In the genomic region with DNA sequence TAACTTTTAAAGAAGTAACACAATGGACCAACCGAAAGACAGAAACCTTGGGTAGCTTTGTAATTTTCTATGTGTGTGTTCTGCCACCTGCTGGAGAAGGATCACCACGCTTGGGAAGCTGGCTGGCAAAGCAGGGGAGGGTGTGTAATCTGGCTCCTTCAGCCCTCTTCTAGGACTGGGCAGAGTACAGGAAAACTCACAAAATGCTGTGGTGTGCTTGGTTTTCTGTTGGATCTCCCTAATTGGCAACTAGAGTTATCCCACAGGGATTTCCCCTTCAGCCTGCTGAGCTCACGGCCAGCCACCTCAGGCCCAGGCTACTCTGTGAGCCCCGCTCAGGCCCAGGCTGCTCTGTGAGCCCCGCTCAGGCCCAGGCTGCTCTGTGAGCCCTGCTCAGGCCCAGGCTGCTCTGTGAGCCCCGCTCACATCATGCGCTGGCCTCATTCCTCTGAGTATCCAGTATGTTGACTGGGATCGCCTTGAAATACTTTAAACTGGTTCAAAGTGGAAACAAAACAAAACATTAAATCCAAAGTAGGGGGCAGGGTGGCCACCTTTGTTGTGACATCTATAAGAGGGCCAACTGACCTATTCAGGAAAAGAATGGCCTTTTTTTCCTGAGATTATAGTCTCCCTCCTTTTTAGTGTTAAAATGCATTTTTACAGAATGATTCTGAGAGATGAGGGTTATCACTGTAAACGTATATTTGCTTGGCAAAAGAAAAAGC, we compare ENCODE assay signal across 8 cellular contexts. TPM values are rescaled to one million over a fixed set of nuclear protein-coding genes. Genes with fewer than 3 reads are reported as not detected.
A peak's percentile ranks its signal among the peaks of the same experiment; 100 is the strongest.
DNase-seq lines count a peak whose midpoint lies in the region; FAIRE-seq and TF ChIP-seq lines count a peak whose summit lies in the region.

No MANE protein-coding gene starts in this region.

- POLR2A ChIA-PET in HEK293 (lab: Yijun Ruan, JAX) (interaction anchor here (0.6 to 1.2 kb wide), 2 partner anchors 320 to 748 kb away, joined by 3 to 4 read pairs; no protein-coding TSS in a partner anchor), MCF 10A (lab: Yijun Ruan, JAX) (interaction anchor here (0.7 to 1.8 kb wide), 9 partner anchors 128 to 835 kb away, joined by 3 to 9 read pairs (median 5); a partner anchor contains a TSS)

- H3K9me3 ChIP-seq in HEK293 (ENCODE audit: control insufficient read depth, insufficient read depth, low read depth, low read length) (no peaks in the 10 kb centered on the region), small intestine (ENCODE audit: control insufficient read depth, low read depth) (no peaks in the 10 kb centered on the region)

- peaks cover 15% of the 10 kb centered on the region for H3K4me1 Mint-ChIP-seq in T-helper 2 cell treated with Interferon-gamma antibody and Interleukin-4, amounts not matched to agents 5 μg/mL and 100 μg/mL, for 36 hours (ENCODE audit: low read depth)
- H3K4me1 Mint-ChIP-seq in MCF 10A (ENCODE audit: insufficient read depth, unreplicated experiment) (peaks cover 10% of the 10 kb centered on the region), immature natural killer cell (peaks cover 10 to 11% of the 10 kb centered on the region in 2 donors)

- FAIRE-seq in small intestine (lab: Jason Lieb, UNC) = no peak

- in situ Hi-C loops in G401 (cut with HindIII; ENCODE audit: low sequenced_read_pairs) = no loop called here

- H3K4me1 ChIP-seq in HEK293 (ENCODE audit: control insufficient read depth, insufficient read depth, low read length) (peaks cover 5% of the 10 kb centered on the region), small intestine (ENCODE audit: control insufficient read depth in 2 of 2, insufficient read depth in 1 of 2, low read depth in 1 of 2, low read length in 1 of 2) (peaks cover 0 to 2% of the 10 kb centered on the region in 2 donors)

- no peaks in the 10 kb centered on the region for H3K27me3 Mint-ChIP-seq in T-helper 2 cell treated with Interferon-gamma antibody and Interleukin-4, amounts not matched to agents 5 μg/mL and 100 μg/mL, for 36 hours (ENCODE audit: low read depth)
- H3K27me3 Mint-ChIP-seq in MCF 10A (ENCODE audit: insufficient read depth, unreplicated experiment) = no peaks in the 10 kb centered on the region
- H3K27me3 Mint-ChIP-seq in immature natural killer cell (ENCODE audit: low read depth in 3 of 3) = no peaks in the 10 kb centered on the region

- H3K27ac ChIP-seq in HEK293 (ENCODE audit: extremely low read depth, low read depth, low read length) (no peak overlapping the region), small intestine (ENCODE audit: low read depth in 1 of 2, low read length in 1 of 2) (no peak overlapping the region)

- no peaks in the 10 kb centered on the region for H3K9me3 Mint-ChIP-seq in T-helper 2 cell treated with Interferon-gamma antibody and Interleukin-4, amounts not matched to agents 5 μg/mL and 100 μg/mL, for 36 hours
- H3K9me3 Mint-ChIP-seq in MCF 10A (ENCODE audit: unreplicated experiment) = no peaks in the 10 kb centered on the region
- no peaks in the 10 kb centered on the region for H3K9me3 Mint-ChIP-seq in immature natural killer cell

- H3K4me3 Mint-ChIP-seq in T-helper 2 cell treated with Interferon-gamma antibody and Interleukin-4, amounts not matched to agents 5 μg/mL and 100 μg/mL, for 36 hours = no peak overlapping the region
- H3K4me3 Mint-ChIP-seq in MCF 10A (ENCODE audit: unreplicated experiment) = no peak overlapping the region
- H3K4me3 Mint-ChIP-seq in immature natural killer cell = no peak overlapping the region

- H3K27me3 ChIP-seq in small intestine (ENCODE audit: control insufficient read depth in 2 of 2, insufficient read depth in 2 of 2, low read length in 2 of 2) = no peaks in the 10 kb centered on the region

- H3K4me3 ChIP-seq in HEK293 (ENCODE audit: low read depth, low read length) (no peak overlapping the region), small intestine (ENCODE audit: low read depth in 1 of 2, low read length in 2 of 2) (no peak overlapping the region)

- H3K36me3 ChIP-seq in HEK293 (ENCODE audit: control insufficient read depth in 2 of 2, insufficient read depth in 1 of 2, low read length in 2 of 2) = no peaks in the 10 kb centered on the region
- H3K36me3 ChIP-seq in small intestine (ENCODE audit: control insufficient read depth in 2 of 2, insufficient read depth in 2 of 2, low read length in 2 of 2) = no peaks in the 10 kb centered on the region

- CTCF ChIA-PET in HEK293 (lab: Yijun Ruan, JAX) (interaction anchor here (0.5 to 5.6 kb wide), 31 partner anchors 9 to 1059 kb away, joined by 3 to 38 read pairs (median 4); no protein-coding TSS in a partner anchor), MCF 10A (lab: Yijun Ruan, JAX) (interaction anchor here (0.6 to 6.4 kb wide), 47 partner anchors 9 to 805 kb away, joined by 3 to 123 read pairs (median 5); a partner anchor contains a TSS)

- 61 to 67% (median 65%) methylated on average over 9 of the region's 9 CpGs for WGBS in small intestine, 3 donors

- no peak overlapping the region for H3K27ac Mint-ChIP-seq in T-helper 2 cell treated with Interferon-gamma antibody and Interleukin-4, amounts not matched to agents 5 μg/mL and 100 μg/mL, for 36 hours
- H3K27ac Mint-ChIP-seq in MCF 10A (ENCODE audit: low read depth, unreplicated experiment) (no peak overlapping the region), immature natural killer cell (no peak overlapping the region)

- intact Hi-C loops in MCF 10A (cut with micrococcal nuclease) = loop anchor here (1.0 to 10.0 kb wide), 6 partner anchors 127 to 798 kb away; a partner anchor contains a TSS

- TF ChIP-seq CTCF in HEK293 (tag by site-specific recombination; IDR thresholded peaks at IDR 0.05) (0 out of 2 replicates have a peak, but pooled peaks have one; percentile 22), MCF 10A (IDR thresholded peaks at IDR 0.05; ENCODE audit: unreplicated experiment) (peak; percentile 63)

- H3K36me3 Mint-ChIP-seq in T-helper 2 cell treated with Interferon-gamma antibody and Interleukin-4, amounts not matched to agents 5 μg/mL and 100 μg/mL, for 36 hours (ENCODE audit: low read depth) = no peaks in the 10 kb centered on the region
- H3K36me3 Mint-ChIP-seq in MCF 10A (ENCODE audit: insufficient read depth, unreplicated experiment) (no peaks in the 10 kb centered on the region), immature natural killer cell (no peaks in the 10 kb centered on the region)

- no TSS peak for BruUV-seq in MCF 10A (replicated peaks; lab: Mats Ljungman, UMichigan)

- DNase-seq in G401 (ENCODE audit: low spot score) (peak; percentile 64), NCI-H1105 (lab: John Stamatoyannopoulos, UW) (peak; percentile 43), MCF 10A (ENCODE audit: unreplicated experiment) (peak; percentile 73), immature natural killer cell (peak; percentile 7 to 33 (median 9)), small intestine (peak; percentile 77), GM19240 (ENCODE audit: insufficient read length, low spot score) (no peak)
- peak; percentile 25 for DNase-seq in T-helper 2 cell treated with Interferon-gamma antibody and Interleukin-4, amounts not matched to agents 5 μg/mL and 100 μg/mL, for 36 hours (ENCODE audit: low spot score)

TF ChIP-seq in HEK293, 187 proteins besides CTCF, POLR2A, EP300 and RAD21:
- TF ChIP-seq ZNF76 (tag by site-specific recombination; IDR thresholded peaks at IDR 0.05; ENCODE audit: borderline replicate concordance, low read depth) (no peak), ZNF10 (tag by site-specific recombination; IDR thresholded peaks at IDR 0.05) (no peak), ZNF654 (tag by site-specific recombination; IDR thresholded peaks at IDR 0.05; ENCODE audit: low read depth) (peak; percentile 69), ZNF2 (tag by site-specific recombination; IDR thresholded peaks at IDR 0.05) (0 out of 2 replicates have a peak, but pooled peaks have one; percentile 27), ZBTB17 (tag by site-specific recombination; IDR thresholded peaks at IDR 0.05) (peak; percentile 91)
- TF ChIP-seq, protein P1, sequence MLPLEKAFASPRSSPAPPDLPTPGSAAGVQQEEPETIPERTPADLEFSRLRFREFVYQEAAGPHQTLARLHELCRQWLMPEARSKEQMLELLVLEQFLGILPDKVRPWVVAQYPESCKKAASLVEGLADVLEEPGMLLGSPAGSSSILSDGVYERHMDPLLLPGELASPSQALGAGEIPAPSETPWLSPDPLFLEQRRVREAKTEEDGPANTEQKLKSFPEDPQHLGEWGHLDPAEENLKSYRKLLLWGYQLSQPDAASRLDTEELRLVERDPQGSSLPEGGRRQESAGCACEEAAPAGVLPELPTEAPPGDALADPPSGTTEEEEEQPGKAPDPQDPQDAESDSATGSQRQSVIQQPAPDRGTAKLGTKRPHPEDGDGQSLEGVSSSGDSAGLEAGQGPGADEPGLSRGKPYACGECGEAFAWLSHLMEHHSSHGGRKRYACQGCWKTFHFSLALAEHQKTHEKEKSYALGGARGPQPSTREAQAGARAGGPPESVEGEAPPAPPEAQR (tag by site-specific recombination; IDR thresholded peaks at IDR 0.05) = no peak

RNA-seq across cellular contexts. Expression of a gene that starts 52.0 kb away (rescaled TPM):
- not detected in 2 replicates for total RNA-seq in G401 (2014; rRNA removed; shearing (Covaris generic))
- total RNA-seq in MCF 10A (2022) = not detected in 2 replicates
- not detected for polyA plus RNA-seq in immature natural killer cell
- not detected for polyA plus RNA-seq in small intestine

RNA-seq across cellular contexts. Expression of a gene that starts 53.3 kb away (rescaled TPM):
- not detected in 2 replicates for total RNA-seq in G401 (2014; rRNA removed; shearing (Covaris generic))
- total RNA-seq in MCF 10A (2022) = not detected in 2 replicates
- polyA plus RNA-seq in immature natural killer cell = not detected
- not detected for polyA plus RNA-seq in small intestine
